ENCODE assay signal across 8 cellular contexts in the genomic region with DNA sequence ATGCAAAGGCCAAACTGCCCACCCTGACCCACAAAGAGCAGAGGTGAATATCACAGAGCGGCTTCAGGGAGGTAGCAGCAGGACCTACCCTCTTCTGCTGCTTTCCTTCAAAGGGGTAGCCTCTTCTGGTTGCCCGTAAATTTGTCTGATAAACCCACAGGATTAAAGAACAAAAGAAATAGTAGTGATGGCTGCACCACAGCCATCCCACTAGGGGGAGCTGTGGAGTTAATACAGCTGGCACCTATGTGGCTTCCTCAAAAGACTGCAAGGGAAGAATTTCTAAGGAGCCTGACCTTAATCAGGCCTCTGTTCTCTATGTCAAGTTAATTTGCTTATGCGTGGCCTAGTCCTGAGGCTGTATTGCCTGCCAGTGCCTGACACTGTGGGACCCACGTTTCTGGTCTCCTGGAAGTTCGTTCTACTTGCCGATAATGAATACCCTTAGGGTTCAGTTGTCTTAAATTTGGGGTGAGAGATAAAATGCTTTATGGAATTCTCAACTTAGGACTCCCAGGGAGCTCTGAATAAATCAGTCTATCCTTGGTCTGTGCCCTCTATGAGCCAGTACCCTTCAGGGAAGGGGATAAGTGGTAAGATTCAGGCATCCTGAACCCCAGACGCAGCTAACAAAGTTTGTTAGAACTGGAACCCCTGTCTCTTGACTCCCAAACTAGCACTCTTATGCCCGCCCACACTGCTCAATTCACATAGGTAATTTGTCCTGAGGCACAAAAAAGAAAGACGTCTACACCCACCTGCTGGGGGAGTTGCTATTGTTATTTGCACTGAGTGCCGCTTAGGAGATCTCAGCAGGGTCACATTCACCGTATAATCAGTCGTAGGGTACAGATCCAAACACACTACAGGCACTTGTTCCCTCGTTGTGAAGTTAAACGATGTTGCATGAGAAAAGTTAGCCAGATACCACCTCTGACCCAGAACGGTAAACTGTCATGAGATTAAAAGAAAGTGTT.
DNase-seq lines count a peak whose midpoint lies in the region; ATAC-seq lines count a peak whose summit lies in the region.

No MANE protein-coding gene starts in this region.

- POLR2A ChIA-PET in activated CD4-positive, alpha-beta memory T cell treated with anti-CD3 and anti-CD28 coated beads for 36 hours (lab: Charles Lee), result no interaction called here

- H3K4me1 Mint-ChIP-seq in activated CD4-positive, alpha-beta memory T cell treated with anti-CD3 and anti-CD28 coated beads for 36 hours (ENCODE audit: low read depth), result peaks cover 22% of the 10 kb centered on the region
- H3K4me1 Mint-ChIP-seq in memory B cell, result peaks cover 13% of the 10 kb centered on the region

- H3K36me3 Mint-ChIP-seq in activated CD4-positive, alpha-beta memory T cell treated with anti-CD3 and anti-CD28 coated beads for 36 hours, result no peaks in the 10 kb centered on the region
- H3K36me3 Mint-ChIP-seq in memory B cell, result peaks cover 1% of the 10 kb centered on the region

- H3K27ac Mint-ChIP-seq in activated CD4-positive, alpha-beta memory T cell treated with anti-CD3 and anti-CD28 coated beads for 36 hours, result no peak overlapping the region
- H3K27ac Mint-ChIP-seq in memory B cell, result no peak overlapping the region

- H3K4me3 Mint-ChIP-seq in activated CD4-positive, alpha-beta memory T cell treated with anti-CD3 and anti-CD28 coated beads for 36 hours, result no peak overlapping the region
- no peak overlapping the region for H3K4me3 Mint-ChIP-seq in memory B cell

- H3K27me3 ChIP-seq in ectodermal cell (ENCODE audit: control insufficient read depth, insufficient read depth, low read length, poor library complexity, severe bottlenecking), result no peaks in the 10 kb centered on the region

- intact Hi-C loops in activated CD4-positive, alpha-beta memory T cell treated with anti-CD3 and anti-CD28 coated beads for 36 hours (cut with micrococcal nuclease), result loop anchor here (1.0 to 5.0 kb wide), 5 partner anchors 84 to 619 kb away; a partner anchor contains a TSS

- no peaks in the 10 kb centered on the region for H3K27me3 Mint-ChIP-seq in activated CD4-positive, alpha-beta memory T cell treated with anti-CD3 and anti-CD28 coated beads for 36 hours
- H3K27me3 Mint-ChIP-seq in memory B cell, result no peaks in the 10 kb centered on the region

- peak; percentile 60 for ATAC-seq in HG03520 (IDR thresholded peaks at IDR 0.05; ENCODE audit: unreplicated experiment)
- ATAC-seq in memory B cell (ENCODE audit: low read depth), result peak; percentile 97
- no peak for ATAC-seq in HG03095 (IDR thresholded peaks at IDR 0.05; ENCODE audit: unreplicated experiment)

- DNase-seq in Daoy (ENCODE audit: low read depth), result peak; percentile 81
- peak; percentile 94 for DNase-seq in NCI-H69 (lab: John Stamatoyannopoulos, UW)
- DNase-seq in activated CD4-positive, alpha-beta memory T cell treated with anti-CD3 and anti-CD28 coated beads for 36 hours, result peak; percentile 74
- DNase-seq in memory B cell (ENCODE audit: low spot score in 2 of 2), result peak; percentile 71 to 80
- peak; percentile 23 to 40 for DNase-seq in stimulated activated CD8-positive, alpha-beta memory T cell treated with anti-CD3 and anti-CD28 coated beads, Interleukin-4, amount 100 ng/mL, for 1 hour (ENCODE audit: low read depth in 2 of 2, low spot score in 1 of 2)

- H3K9me3 ChIP-seq in ectodermal cell (ENCODE audit: control insufficient read depth, low read length), result no peaks in the 10 kb centered on the region

- H3K27ac ChIP-seq in ectodermal cell (ENCODE audit: insufficient read depth, low read depth, low read length, poor library complexity, severe bottlenecking), result peak overlapping the region; percentile 47

- H3K9me3 Mint-ChIP-seq in activated CD4-positive, alpha-beta memory T cell treated with anti-CD3 and anti-CD28 coated beads for 36 hours, result no peaks in the 10 kb centered on the region
- H3K9me3 Mint-ChIP-seq in memory B cell, result no peaks in the 10 kb centered on the region

- H3K4me1 ChIP-seq in ectodermal cell (ENCODE audit: control insufficient read depth, insufficient read depth, low read length), result peaks cover 6% of the 10 kb centered on the region

- H3K4me3 ChIP-seq in ectodermal cell (ENCODE audit: insufficient read depth, low read depth, low read length), result no peak overlapping the region

- 22 to 23% methylated on average over 15 of the region's 15 CpGs for WGBS in ectodermal cell, 2 experiments

- H3K36me3 ChIP-seq in ectodermal cell (ENCODE audit: control insufficient read depth, insufficient read depth, low read length), result no peaks in the 10 kb centered on the region

- CTCF ChIA-PET in activated CD4-positive, alpha-beta memory T cell treated with anti-CD3 and anti-CD28 coated beads for 36 hours (lab: Charles Lee), result interaction anchor here (0.6 to 8.0 kb wide), 38 partner anchors 8 to 617 kb away, joined by 3 to 118 read pairs (median 4); a partner anchor contains a TSS

Comparison
In these comparisons a context has a peak if more than half of its experiments do, and no peak if none do; other contexts are left out.
1. DNase-seq: peak in every context shown above with its lines; median percentile 94 in NCI-H69; 81 in Daoy; 76 in memory B cell; 74 in activated CD4-positive, alpha-beta memory T cell treated with anti-CD3 and anti-CD28 coated beads for 36 hours; 32 in stimulated activated CD8-positive, alpha-beta memory T cell treated with anti-CD3 and anti-CD28 coated beads, Interleukin-4, amount 100 ng/mL, for 1 hour.